In genomic region chr1:175630076-175630475, GRCh38 we compare ENCODE assay signal across 28 cellular contexts.
"Had no signal": no experiment of that assay in that cellular context is flagged by ENCODE, and none has a peak within 500 bp of the region (broad histone marks: within the 10 kb centered on the region; RNA-seq: fewer than 3 reads in every experiment).

No MANE protein-coding gene starts in this region.

- H3K9me3 ChIP-seq: ascending aorta, MG63, Peyer's patch, SJCRH30 had no signal

- H3K4me3 ChIP-seq: ascending aorta, coronary artery, MG63, Peyer's patch, SJCRH30, SK-N-MC had no signal

- H3K4me1 ChIP-seq: ascending aorta, Peyer's patch, SJCRH30 had no signal

- ATAC-seq: activated CD4-positive, alpha-beta T cell treated with anti-CD3 and anti-CD28 coated beads for 36 hours; activated CD4-positive, CD25-positive, alpha-beta regulatory T cell treated with anti-CD3 and anti-CD28 coated beads, Interleukin-2, amount 50 U/mL, for 24 hours; activated CD8-positive, alpha-beta T cell treated with anti-CD3 and anti-CD28 coated beads, Interleukin-2, amount 10 ng/mL, durations not matched to agents 7 days and 5 days; PC-3; Right ventricle myocardium inferior had no signal

- DNase-seq: activated CD4-positive, alpha-beta T cell treated with anti-CD3 and anti-CD28 coated beads for 36 hours; activated CD4-positive, alpha-beta T cell treated with anti-CD3 and anti-CD28 coated beads, Interleukin-2, amount 10 ng/mL, durations not matched to agents 7 days and 5 days; activated CD4-positive, alpha-beta T cell treated with anti-CD3 and anti-CD28 coated beads, Interleukin-2, amount 50 U/mL, for 48 hours; activated CD8-positive, alpha-beta T cell treated with anti-CD3 and anti-CD28 coated beads, Interleukin-2, amount 10 ng/mL, durations not matched to agents 7 days and 5 days; activated gamma-delta T cell; activated naive CD4-positive, alpha-beta T cell treated with Interleukin-2 at 50 U/mL for 16 hours; activated naive CD8-positive, alpha-beta T cell treated with anti-CD3 and anti-CD28 coated beads, Interleukin-2, amount 10 ng/mL, durations not matched to agents 7 days and 5 days; activated T-cell treated with anti-CD3 and anti-CD28 coated beads, Interleukin-2, amount 50 U/mL, for 24 hours; amygdala; Kasumi-1; KG1; MG63; NCI-H1105; NCI-H1436; NCI-H1694; NCI-H1930; NCI-H2081 treated with DMSO at 0.1 percent for 48 hours; NCI-H226; NCI-H748 treated with DMSO at 0.1 percent for 48 hours; PC-3; Peyer's patch; SJCRH30 had no signal

- H3K27ac ChIP-seq: ascending aorta, coronary artery, Peyer's patch, RWPE1, SJCRH30, SK-N-MC had no signal

- H3K27me3 ChIP-seq: ascending aorta, Peyer's patch, SJCRH30 had no signal

- H3K36me3 ChIP-seq: ascending aorta, MG63, Peyer's patch, SJCRH30 had no signal
